Comparison of ENCODE assay signal across 3 cellular contexts in the genomic region with DNA sequence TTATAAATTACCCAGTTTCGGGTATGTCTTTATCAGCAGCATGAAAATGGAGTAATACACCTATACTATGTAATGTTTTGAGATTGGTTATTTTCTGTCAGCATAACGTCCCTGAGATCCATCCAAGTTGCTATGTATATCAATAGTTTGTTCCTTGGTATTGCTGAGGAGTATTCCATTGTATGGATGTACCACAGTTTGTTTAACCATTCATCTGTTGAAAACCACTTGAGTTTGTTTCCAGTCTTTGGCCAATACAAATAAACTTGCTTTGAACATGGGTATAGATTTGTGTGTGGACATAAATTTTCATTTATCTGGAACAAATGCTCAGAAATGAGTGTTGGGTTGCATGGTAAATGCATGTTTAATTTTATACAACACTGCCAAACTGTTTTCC.
"Had no signal": no experiment of that assay in that cellular context is flagged by ENCODE, and none has a peak within 500 bp of the region (broad histone marks: within the 10 kb centered on the region; RNA-seq: fewer than 3 reads in every experiment).

No MANE protein-coding gene starts in this region.

- ATAC-seq: GM12878 had no signal

- H3K4me3 ChIP-seq: GM12878 had no signal

- DNase-seq: GDM1, GF-D8 had no signal
